In the genomic region with DNA sequence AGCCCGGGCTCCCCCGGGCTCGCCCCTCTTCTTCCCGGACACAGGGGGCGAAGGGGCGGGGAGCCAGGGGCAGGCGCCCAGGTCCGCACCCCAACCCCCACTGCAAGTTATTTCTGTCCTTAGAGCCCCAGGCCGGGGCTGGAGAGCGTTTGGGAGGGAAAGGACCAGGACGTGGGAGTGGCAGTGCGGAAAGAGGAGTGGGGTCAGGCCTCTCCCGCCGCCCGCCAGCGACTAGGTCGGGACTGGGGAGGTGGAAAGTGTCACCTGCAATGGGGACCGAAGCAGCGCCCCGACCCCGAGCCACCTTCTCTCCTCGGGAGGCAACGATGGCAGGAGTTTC, we compare ENCODE assay signal across 1 cellular context.
TF ChIP-seq lines count a peak whose summit lies in the region.

No MANE protein-coding gene starts in this region.

TF ChIP-seq in SK-N-SH, 30 proteins besides CTCF, POLR2A, EP300 and RAD21 (continued from another document):
- TF ChIP-seq, protein P1, sequence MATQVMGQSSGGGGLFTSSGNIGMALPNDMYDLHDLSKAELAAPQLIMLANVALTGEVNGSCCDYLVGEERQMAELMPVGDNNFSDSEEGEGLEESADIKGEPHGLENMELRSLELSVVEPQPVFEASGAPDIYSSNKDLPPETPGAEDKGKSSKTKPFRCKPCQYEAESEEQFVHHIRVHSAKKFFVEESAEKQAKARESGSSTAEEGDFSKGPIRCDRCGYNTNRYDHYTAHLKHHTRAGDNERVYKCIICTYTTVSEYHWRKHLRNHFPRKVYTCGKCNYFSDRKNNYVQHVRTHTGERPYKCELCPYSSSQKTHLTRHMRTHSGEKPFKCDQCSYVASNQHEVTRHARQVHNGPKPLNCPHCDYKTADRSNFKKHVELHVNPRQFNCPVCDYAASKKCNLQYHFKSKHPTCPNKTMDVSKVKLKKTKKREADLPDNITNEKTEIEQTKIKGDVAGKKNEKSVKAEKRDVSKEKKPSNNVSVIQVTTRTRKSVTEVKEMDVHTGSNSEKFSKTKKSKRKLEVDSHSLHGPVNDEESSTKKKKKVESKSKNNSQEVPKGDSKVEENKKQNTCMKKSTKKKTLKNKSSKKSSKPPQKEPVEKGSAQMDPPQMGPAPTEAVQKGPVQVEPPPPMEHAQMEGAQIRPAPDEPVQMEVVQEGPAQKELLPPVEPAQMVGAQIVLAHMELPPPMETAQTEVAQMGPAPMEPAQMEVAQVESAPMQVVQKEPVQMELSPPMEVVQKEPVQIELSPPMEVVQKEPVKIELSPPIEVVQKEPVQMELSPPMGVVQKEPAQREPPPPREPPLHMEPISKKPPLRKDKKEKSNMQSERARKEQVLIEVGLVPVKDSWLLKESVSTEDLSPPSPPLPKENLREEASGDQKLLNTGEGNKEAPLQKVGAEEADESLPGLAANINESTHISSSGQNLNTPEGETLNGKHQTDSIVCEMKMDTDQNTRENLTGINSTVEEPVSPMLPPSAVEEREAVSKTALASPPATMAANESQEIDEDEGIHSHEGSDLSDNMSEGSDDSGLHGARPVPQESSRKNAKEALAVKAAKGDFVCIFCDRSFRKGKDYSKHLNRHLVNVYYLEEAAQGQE (IDR thresholded peaks at IDR 0.05; ENCODE audit: low read depth, low read length) = no peak
